ENCODE assay signal across 1 cellular context in the genomic region with DNA sequence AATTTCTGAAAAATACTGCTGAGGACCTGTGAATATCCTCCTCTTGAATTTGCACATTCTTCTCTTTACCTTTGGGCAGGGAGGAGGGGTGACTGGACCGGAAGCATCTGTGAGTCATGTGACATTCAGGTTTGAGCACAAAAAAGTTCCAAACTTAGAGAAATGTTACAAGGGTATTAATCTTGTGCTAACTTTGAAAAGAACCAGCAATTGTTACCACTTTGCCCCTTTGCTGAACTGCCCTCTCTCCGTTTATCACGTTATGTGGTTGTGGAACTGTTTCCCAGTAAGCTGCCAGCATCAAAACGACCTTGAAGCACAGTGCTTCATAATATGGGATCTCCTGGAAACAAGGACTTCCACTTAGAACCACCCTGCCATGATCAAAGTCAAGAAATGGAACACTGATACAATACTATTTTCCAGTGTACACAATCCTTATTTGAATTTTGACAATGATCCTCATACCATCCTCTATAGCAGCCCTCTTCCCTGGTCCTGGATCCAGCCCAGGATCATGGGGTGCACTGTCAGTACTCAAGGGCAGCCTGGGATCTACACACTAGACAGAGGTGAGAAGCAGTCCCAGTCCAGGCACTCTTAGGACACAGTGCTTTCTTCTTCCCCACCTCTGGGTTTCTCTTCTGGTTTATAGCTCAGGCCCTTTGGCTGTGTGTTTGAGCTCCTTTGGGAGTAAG.
TF ChIP-seq lines count a peak whose summit lies in the region.

No MANE protein-coding gene starts in this region.

TF ChIP-seq in HepG2, 621 proteins besides CTCF, POLR2A, EP300 and RAD21 (continues in another document):
- TF ChIP-seq, protein P1, sequence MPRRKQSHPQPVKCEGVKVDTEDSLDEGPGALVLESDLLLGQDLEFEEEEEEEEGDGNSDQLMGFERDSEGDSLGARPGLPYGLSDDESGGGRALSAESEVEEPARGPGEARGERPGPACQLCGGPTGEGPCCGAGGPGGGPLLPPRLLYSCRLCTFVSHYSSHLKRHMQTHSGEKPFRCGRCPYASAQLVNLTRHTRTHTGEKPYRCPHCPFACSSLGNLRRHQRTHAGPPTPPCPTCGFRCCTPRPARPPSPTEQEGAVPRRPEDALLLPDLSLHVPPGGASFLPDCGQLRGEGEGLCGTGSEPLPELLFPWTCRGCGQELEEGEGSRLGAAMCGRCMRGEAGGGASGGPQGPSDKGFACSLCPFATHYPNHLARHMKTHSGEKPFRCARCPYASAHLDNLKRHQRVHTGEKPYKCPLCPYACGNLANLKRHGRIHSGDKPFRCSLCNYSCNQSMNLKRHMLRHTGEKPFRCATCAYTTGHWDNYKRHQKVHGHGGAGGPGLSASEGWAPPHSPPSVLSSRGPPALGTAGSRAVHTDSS (CRISPR knock-in tag; conservative IDR thresholded peaks at IDR 0.05), result no peak
- TF ChIP-seq, protein P2, sequence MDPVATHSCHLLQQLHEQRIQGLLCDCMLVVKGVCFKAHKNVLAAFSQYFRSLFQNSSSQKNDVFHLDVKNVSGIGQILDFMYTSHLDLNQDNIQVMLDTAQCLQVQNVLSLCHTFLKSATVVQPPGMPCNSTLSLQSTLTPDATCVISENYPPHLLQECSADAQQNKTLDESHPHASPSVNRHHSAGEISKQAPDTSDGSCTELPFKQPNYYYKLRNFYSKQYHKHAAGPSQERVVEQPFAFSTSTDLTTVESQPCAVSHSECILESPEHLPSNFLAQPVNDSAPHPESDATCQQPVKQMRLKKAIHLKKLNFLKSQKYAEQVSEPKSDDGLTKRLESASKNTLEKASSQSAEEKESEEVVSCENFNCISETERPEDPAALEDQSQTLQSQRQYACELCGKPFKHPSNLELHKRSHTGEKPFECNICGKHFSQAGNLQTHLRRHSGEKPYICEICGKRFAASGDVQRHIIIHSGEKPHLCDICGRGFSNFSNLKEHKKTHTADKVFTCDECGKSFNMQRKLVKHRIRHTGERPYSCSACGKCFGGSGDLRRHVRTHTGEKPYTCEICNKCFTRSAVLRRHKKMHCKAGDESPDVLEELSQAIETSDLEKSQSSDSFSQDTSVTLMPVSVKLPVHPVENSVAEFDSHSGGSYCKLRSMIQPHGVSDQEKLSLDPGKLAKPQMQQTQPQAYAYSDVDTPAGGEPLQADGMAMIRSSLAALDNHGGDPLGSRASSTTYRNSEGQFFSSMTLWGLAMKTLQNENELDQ (CRISPR knock-in tag; IDR thresholded peaks at IDR 0.05; ENCODE audit: borderline replicate concordance), result 0 out of 2 replicates have a peak, but pooled peaks have one; percentile 21
- 0 out of 2 replicates have a peak, but pooled peaks have one; percentile 39 for TF ChIP-seq ZNF331 (CRISPR knock-in tag; IDR thresholded peaks at IDR 0.05)
- TF ChIP-seq, protein P3, sequence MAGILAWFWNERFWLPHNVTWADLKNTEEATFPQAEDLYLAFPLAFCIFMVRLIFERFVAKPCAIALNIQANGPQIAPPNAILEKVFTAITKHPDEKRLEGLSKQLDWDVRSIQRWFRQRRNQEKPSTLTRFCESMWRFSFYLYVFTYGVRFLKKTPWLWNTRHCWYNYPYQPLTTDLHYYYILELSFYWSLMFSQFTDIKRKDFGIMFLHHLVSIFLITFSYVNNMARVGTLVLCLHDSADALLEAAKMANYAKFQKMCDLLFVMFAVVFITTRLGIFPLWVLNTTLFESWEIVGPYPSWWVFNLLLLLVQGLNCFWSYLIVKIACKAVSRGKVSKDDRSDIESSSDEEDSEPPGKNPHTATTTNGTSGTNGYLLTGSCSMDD (CRISPR knock-in tag; IDR thresholded peaks at IDR 0.05), result no peak
- peak; percentile 47; the same call in 1 of the 2 replicates for TF ChIP-seq SOX13 (IDR thresholded peaks at IDR 0.05)
- TF ChIP-seq SOX13 (CRISPR knock-in tag; conservative IDR thresholded peaks at IDR 0.05 in 1 of 2, IDR thresholded peaks at IDR 0.05 in 1 of 2), result peak in 1 of 2 experiments; percentile 44; a peak in 1 of 4 replicates
- 0 out of 2 replicates have a peak, but pooled peaks have one; percentile 12 for TF ChIP-seq TCF7 (IDR thresholded peaks at IDR 0.05; ENCODE audit: low read depth)
- no peak for TF ChIP-seq FOXA1 (IDR thresholded peaks at IDR 0.05)
- peak; percentile 27; the same call in 1 of the 2 replicates for TF ChIP-seq FOXA1 (CRISPR knock-in tag; IDR thresholded peaks at IDR 0.05)
- peak; percentile 30; the same call in 1 of the 2 replicates for TF ChIP-seq POLR2AphosphoS5 (IDR thresholded peaks at IDR 0.05; ENCODE audit: low read depth, low read length)
- no peak for TF ChIP-seq FOXP1 (IDR thresholded peaks at IDR 0.05)
- no peak for TF ChIP-seq FOXP1 (CRISPR knock-in tag; IDR thresholded peaks at IDR 0.05)
- no peak for TF ChIP-seq SCMH1 (CRISPR knock-in tag; IDR thresholded peaks at IDR 0.05; ENCODE audit: borderline replicate concordance)
- TF ChIP-seq ZNF354B (CRISPR knock-in tag; IDR thresholded peaks at IDR 0.05), result 0 out of 2 replicates have a peak, but pooled peaks have one; percentile 56
- TF ChIP-seq MAZ (IDR thresholded peaks at IDR 0.05; ENCODE audit: borderline replicate concordance, low read depth, low read length), result no peak
- TF ChIP-seq MAZ (CRISPR knock-in tag; IDR thresholded peaks at IDR 0.05; ENCODE audit: low read depth), result no peak
- TF ChIP-seq, protein P4, sequence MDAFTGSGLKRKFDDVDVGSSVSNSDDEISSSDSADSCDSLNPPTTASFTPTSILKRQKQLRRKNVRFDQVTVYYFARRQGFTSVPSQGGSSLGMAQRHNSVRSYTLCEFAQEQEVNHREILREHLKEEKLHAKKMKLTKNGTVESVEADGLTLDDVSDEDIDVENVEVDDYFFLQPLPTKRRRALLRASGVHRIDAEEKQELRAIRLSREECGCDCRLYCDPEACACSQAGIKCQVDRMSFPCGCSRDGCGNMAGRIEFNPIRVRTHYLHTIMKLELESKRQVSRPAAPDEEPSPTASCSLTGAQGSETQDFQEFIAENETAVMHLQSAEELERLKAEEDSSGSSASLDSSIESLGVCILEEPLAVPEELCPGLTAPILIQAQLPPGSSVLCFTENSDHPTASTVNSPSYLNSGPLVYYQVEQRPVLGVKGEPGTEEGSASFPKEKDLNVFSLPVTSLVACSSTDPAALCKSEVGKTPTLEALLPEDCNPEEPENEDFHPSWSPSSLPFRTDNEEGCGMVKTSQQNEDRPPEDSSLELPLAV (CRISPR knock-in tag; conservative IDR thresholded peaks at IDR 0.05; ENCODE audit: low read depth), result no peak
- TF ChIP-seq, protein P5, sequence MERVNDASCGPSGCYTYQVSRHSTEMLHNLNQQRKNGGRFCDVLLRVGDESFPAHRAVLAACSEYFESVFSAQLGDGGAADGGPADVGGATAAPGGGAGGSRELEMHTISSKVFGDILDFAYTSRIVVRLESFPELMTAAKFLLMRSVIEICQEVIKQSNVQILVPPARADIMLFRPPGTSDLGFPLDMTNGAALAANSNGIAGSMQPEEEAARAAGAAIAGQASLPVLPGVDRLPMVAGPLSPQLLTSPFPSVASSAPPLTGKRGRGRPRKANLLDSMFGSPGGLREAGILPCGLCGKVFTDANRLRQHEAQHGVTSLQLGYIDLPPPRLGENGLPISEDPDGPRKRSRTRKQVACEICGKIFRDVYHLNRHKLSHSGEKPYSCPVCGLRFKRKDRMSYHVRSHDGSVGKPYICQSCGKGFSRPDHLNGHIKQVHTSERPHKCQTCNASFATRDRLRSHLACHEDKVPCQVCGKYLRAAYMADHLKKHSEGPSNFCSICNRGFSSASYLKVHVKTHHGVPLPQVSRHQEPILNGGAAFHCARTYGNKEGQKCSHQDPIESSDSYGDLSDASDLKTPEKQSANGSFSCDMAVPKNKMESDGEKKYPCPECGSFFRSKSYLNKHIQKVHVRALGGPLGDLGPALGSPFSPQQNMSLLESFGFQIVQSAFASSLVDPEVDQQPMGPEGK (CRISPR knock-in tag; IDR thresholded peaks at IDR 0.05), result no peak
- 0 out of 2 replicates have a peak, but pooled peaks have one; percentile 14 for TF ChIP-seq FOXO1 (CRISPR knock-in tag; IDR thresholded peaks at IDR 0.05)
- TF ChIP-seq ZNF83 (CRISPR knock-in tag; IDR thresholded peaks at IDR 0.05; ENCODE audit: borderline replicate concordance), result no peak
- no peak for TF ChIP-seq ZNF460 (CRISPR knock-in tag; IDR thresholded peaks at IDR 0.05; ENCODE audit: borderline replicate concordance)
- TF ChIP-seq GABPA (IDR thresholded peaks at IDR 0.05; ENCODE audit: low read depth, low read length), result no peak
- peak; percentile 68 for TF ChIP-seq GABPA (CRISPR knock-in tag; IDR thresholded peaks at IDR 0.05; ENCODE audit: low read depth)
- no peak for TF ChIP-seq SALL2 (CRISPR knock-in tag; IDR thresholded peaks at IDR 0.05)
- no peak for TF ChIP-seq ZNF33A (CRISPR knock-in tag; IDR thresholded peaks at IDR 0.05; ENCODE audit: borderline replicate concordance)
- peak; percentile 63; the same call in 1 of the 2 replicates for TF ChIP-seq ETV5 (CRISPR knock-in tag; IDR thresholded peaks at IDR 0.05; ENCODE audit: borderline replicate concordance)
- TF ChIP-seq, protein P6, sequence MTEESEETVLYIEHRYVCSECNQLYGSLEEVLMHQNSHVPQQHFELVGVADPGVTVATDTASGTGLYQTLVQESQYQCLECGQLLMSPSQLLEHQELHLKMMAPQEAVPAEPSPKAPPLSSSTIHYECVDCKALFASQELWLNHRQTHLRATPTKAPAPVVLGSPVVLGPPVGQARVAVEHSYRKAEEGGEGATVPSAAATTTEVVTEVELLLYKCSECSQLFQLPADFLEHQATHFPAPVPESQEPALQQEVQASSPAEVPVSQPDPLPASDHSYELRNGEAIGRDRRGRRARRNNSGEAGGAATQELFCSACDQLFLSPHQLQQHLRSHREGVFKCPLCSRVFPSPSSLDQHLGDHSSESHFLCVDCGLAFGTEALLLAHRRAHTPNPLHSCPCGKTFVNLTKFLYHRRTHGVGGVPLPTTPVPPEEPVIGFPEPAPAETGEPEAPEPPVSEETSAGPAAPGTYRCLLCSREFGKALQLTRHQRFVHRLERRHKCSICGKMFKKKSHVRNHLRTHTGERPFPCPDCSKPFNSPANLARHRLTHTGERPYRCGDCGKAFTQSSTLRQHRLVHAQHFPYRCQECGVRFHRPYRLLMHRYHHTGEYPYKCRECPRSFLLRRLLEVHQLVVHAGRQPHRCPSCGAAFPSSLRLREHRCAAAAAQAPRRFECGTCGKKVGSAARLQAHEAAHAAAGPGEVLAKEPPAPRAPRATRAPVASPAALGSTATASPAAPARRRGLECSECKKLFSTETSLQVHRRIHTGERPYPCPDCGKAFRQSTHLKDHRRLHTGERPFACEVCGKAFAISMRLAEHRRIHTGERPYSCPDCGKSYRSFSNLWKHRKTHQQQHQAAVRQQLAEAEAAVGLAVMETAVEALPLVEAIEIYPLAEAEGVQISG (CRISPR knock-in tag; IDR thresholded peaks at IDR 0.05), result no peak
- TF ChIP-seq RFX3 (CRISPR knock-in tag; IDR thresholded peaks at IDR 0.05), result no peak
- TF ChIP-seq ELF1 (CRISPR knock-in tag; IDR thresholded peaks at IDR 0.05), result no peak
- TF ChIP-seq, protein P7, sequence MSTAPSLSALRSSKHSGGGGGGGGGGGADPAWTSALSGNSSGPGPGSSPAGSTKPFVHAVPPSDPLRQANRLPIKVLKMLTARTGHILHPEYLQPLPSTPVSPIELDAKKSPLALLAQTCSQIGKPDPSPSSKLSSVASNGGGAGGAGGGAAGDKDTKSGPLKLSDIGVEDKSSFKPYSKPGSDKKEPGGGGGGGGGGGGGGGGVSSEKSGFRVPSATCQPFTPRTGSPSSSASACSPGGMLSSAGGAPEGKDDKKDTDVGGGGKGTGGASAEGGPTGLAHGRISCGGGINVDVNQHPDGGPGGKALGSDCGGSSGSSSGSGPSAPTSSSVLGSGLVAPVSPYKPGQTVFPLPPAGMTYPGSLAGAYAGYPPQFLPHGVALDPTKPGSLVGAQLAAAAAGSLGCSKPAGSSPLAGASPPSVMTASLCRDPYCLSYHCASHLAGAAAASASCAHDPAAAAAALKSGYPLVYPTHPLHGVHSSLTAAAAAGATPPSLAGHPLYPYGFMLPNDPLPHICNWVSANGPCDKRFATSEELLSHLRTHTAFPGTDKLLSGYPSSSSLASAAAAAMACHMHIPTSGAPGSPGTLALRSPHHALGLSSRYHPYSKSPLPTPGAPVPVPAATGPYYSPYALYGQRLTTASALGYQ (CRISPR knock-in tag; IDR thresholded peaks at IDR 0.05), result no peak
- TF ChIP-seq, protein P8, sequence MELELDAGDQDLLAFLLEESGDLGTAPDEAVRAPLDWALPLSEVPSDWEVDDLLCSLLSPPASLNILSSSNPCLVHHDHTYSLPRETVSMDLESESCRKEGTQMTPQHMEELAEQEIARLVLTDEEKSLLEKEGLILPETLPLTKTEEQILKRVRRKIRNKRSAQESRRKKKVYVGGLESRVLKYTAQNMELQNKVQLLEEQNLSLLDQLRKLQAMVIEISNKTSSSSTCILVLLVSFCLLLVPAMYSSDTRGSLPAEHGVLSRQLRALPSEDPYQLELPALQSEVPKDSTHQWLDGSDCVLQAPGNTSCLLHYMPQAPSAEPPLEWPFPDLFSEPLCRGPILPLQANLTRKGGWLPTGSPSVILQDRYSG (CRISPR knock-in tag; IDR thresholded peaks at IDR 0.05), result no peak
- 0 out of 2 replicates have a peak, but pooled peaks have one; percentile 14 for TF ChIP-seq DMAP1 (CRISPR knock-in tag; IDR thresholded peaks at IDR 0.05)
- TF ChIP-seq TOE1 (CRISPR knock-in tag; IDR thresholded peaks at IDR 0.05), result no peak
- TF ChIP-seq NCOR1 (IDR thresholded peaks at IDR 0.05; ENCODE audit: borderline replicate concordance, low read length), result 0 out of 2 replicates have a peak, but pooled peaks have one; percentile 9
- no peak for TF ChIP-seq ZSCAN29 (CRISPR knock-in tag; conservative IDR thresholded peaks at IDR 0.05)
- TF ChIP-seq TEAD3 (CRISPR knock-in tag; optimal IDR thresholded peaks at IDR 0.05; ENCODE audit: borderline replicate concordance), result no peak
- TF ChIP-seq ZNF781 (CRISPR knock-in tag; IDR thresholded peaks at IDR 0.05; ENCODE audit: borderline replicate concordance, not compliant biosample characterization), result no peak
- TF ChIP-seq ZNF501 (CRISPR knock-in tag; IDR thresholded peaks at IDR 0.05), result peak; percentile 50; the same call in 1 of the 2 replicates
- peak; percentile 24; the same call in 1 of the 2 replicates for TF ChIP-seq ELF4 (CRISPR knock-in tag; IDR thresholded peaks at IDR 0.05; ENCODE audit: borderline replicate concordance)
- no peak for TF ChIP-seq ARID2 (CRISPR knock-in tag; IDR thresholded peaks at IDR 0.05; ENCODE audit: borderline replicate concordance)
- TF ChIP-seq PHB2 (IDR thresholded peaks at IDR 0.05; ENCODE audit: partially characterized antibody), result no peak
- TF ChIP-seq, protein P9, sequence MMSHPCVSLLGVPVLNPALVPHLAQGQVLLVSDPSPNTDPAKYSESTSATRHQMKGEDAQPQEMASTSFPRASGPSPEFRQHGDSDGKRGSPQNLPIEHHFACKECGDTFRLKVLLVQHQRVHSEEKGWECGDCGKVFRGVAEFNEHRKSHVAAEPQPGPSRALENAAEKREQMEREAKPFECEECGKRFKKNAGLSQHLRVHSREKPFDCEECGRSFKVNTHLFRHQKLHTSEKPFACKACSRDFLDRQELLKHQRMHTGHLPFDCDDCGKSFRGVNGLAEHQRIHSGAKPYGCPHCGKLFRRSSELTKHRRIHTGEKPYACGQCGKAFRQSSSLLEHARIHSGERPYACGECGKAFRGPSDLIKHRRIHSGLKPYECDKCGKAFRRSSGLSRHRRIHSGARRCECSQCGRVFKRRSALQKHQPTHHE (CRISPR knock-in tag; IDR thresholded peaks at IDR 0.05; ENCODE audit: borderline replicate concordance), result no peak
- TF ChIP-seq ZNF777 (CRISPR knock-in tag; IDR thresholded peaks at IDR 0.05), result no peak
- TF ChIP-seq ZNF644 (CRISPR knock-in tag; IDR thresholded peaks at IDR 0.05; ENCODE audit: low read depth), result peak; percentile 57; the same call in 1 of the 2 replicates
- peak; percentile 59 for TF ChIP-seq RBFOX2 (IDR thresholded peaks at IDR 0.05; ENCODE audit: low read depth, low read length)
- TF ChIP-seq KMT2A (CRISPR knock-in tag; IDR thresholded peaks at IDR 0.05), result no peak
